Comparison of ENCODE assay signal across 23 cellular contexts in genomic region chr11:115682101-115682500, GRCh38.
DNase-seq lines count a peak whose midpoint lies in the region; ATAC-seq and TF ChIP-seq lines count a peak whose summit lies in the region.
"Had no signal": no experiment of that assay in that cellular context is flagged by ENCODE, and none has a peak within 500 bp of the region (broad histone marks: within the 10 kb centered on the region; RNA-seq: fewer than 3 reads in every experiment).

No MANE protein-coding gene starts in this region.

- POLR2A ChIA-PET in AG04450 (lab: Yijun Ruan, JAX): no interaction called here

- H3K4me3 ChIP-seq in AG04450 (ENCODE audit: low read depth, low read length) (no peak overlapping the region), fibroblast of villous mesenchyme (ENCODE audit: low read depth, low read length) (no peak overlapping the region)
- H3K4me3 ChIP-seq: BLaER1, SJCRH30 had no signal

- peaks cover 2% of the 10 kb centered on the region for H3K27me3 ChIP-seq in AG04450 (ENCODE audit: control insufficient read depth, insufficient read depth, low read length)
- H3K27me3 ChIP-seq: BLaER1, SJCRH30 had no signal

- no peak overlapping the region for H3K27ac ChIP-seq in AG04450 (ENCODE audit: low read depth, low read length)
- H3K27ac ChIP-seq: 22Rv1, BLaER1, HL-60, SJCRH30 had no signal

- ATAC-seq in GM21381 (IDR thresholded peaks at IDR 0.05; ENCODE audit: unreplicated experiment): no peak
- ATAC-seq: PC-3, Right ventricle myocardium inferior, SK-N-SH treated with all-trans-retinoic acid at 6 μM for 48 hours had no signal

- peak; percentile 43 for DNase-seq in AG04450 (ENCODE audit: low read depth, low spot score)
- DNase-seq in EH (ENCODE audit: low read depth): peak; percentile 84
- peak; percentile 15 for DNase-seq in amniotic epithelial cell (ENCODE audit: low read depth)
- peak; percentile 43 for DNase-seq in fibroblast of villous mesenchyme (ENCODE audit: low read depth)
- DNase-seq in NCI-H526 treated with DMSO at 0.1 percent for 48 hours (lab: John Stamatoyannopoulos, UW): no peak
- DNase-seq in NOMO-1 treated with dmso at 0.1 percent for 144 hours (lab: John Stamatoyannopoulos, UW; ENCODE audit: unreplicated experiment): no peak
- no peak for DNase-seq in nucleus accumbens (lab: John Stamatoyannopoulos, UW)
- DNase-seq: CD4-positive, CD25-positive, alpha-beta regulatory T cell; DMS153; Karpas-422; NCI-H1105; NCI-H1436 treated with DMSO at 0.1 percent for 48 hours; NCI-H187 treated with DMSO at 0.1 percent for 48 hours; NCI-H524; NCI-H774; PC-3; SJCRH30 had no signal

- TF ChIP-seq CTCF in AG04450 (IDR thresholded peaks at IDR 0.05; ENCODE audit: low read depth, low read length) (no peak), fibroblast of villous mesenchyme (IDR thresholded peaks at IDR 0.05; ENCODE audit: insufficient read depth, low read depth, low read length) (no peak)

- no peaks in the 10 kb centered on the region for H3K9me3 ChIP-seq in AG04450 (ENCODE audit: control insufficient read depth, insufficient read depth, low read length)
- H3K9me3 ChIP-seq: BLaER1, SJCRH30 had no signal

- CTCF ChIA-PET in AG04450 (lab: Charles Lee): no interaction called here

Comparison
In these comparisons a context has a peak if more than half of its experiments do, and no peak if none do; other contexts are left out.
1. DNase-seq: peak in AG04450 (single experiment), EH (single experiment), amniotic epithelial cell (single experiment) and fibroblast of villous mesenchyme (single experiment); none in NCI-H526 treated with DMSO at 0.1 percent for 48 hours (single experiment), NOMO-1 treated with dmso at 0.1 percent for 144 hours (single experiment) and nucleus accumbens (0 of 56).